Comparison of ENCODE assay signal across 8 cellular contexts in the genomic region with DNA sequence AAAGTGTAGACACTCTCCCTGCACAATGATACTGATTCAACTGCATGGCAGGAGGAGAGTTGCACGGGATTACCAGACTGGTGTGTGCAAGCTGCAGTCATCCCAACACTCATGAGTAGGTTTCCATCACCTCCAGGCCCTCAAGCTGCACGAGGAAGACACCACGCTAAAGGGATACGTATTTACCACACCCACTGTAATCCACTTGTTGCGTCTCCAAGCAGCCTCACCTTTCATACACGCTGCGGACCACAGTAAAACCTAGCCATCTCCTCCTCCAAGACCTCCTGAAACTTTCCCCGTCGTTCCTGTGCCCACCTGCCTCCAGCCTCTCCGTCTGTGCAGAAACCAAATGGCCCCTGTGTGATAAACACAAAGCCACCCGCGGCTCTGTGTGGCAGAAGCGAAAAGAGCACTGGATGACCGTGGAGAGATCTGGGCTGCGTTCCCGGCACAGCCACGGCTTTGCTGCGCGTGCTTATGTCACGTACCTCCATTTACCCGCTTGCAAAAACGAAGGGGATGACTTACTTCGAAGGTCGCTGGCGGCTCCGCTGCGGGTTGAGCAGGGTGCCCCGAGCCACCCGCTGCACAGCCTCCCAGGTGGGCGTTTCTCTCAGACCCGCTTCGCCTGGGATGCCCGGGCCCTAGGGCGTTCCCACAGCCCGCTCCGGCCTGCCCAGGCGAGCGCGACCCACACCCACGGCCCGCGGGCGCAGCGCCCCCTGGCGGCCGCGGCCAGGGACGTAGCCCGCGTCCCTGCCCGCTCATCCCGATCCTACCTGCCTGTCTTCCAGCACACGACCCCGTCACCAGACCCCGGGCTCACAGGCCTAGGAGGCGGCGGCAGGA. TPM values are rescaled to one million over a fixed set of nuclear protein-coding genes. Genes with fewer than 3 reads are reported as not detected.
A peak's percentile ranks its signal among the peaks of the same experiment; 100 is the strongest.
DNase-seq lines count a peak whose midpoint lies in the region; ATAC-seq and TF ChIP-seq lines count a peak whose summit lies in the region.

No MANE protein-coding gene starts in this region.

- TF ChIP-seq CTCF in IMR-90 (conservative IDR thresholded peaks at IDR 0.05; ENCODE audit: low read depth, low read length) (peak; percentile 80), RWPE1 (conservative IDR thresholded peaks at IDR 0.05; ENCODE audit: low read depth) (peak; percentile 97), adrenal gland (IDR thresholded peaks at IDR 0.05) (peak; percentile 62 to 98 (median 88)), prostate gland (IDR thresholded peaks at IDR 0.05) (peak; percentile 94 to 99 (median 98))

- POLR2A ChIA-PET in IMR-90 (lab: Charles Lee; ENCODE audit: unreplicated experiment) = interaction anchor here (0.6 kb wide), 1 partner anchor 132 kb away, joined by 5 read pairs; no protein-coding TSS in a partner anchor
- POLR2A ChIA-PET in RWPE1 (lab: Yijun Ruan, JAX; ENCODE audit: low non-redundant PET) = interaction anchor here (0.6 to 1.0 kb wide), 3 partner anchors 11 to 107 kb away, joined by 3 to 8 read pairs (median 3); no protein-coding TSS in a partner anchor

- H3K4me1 ChIP-seq in IMR-90 (ENCODE audit: control insufficient read depth, insufficient read depth, low read length) (peaks cover 7% of the 10 kb centered on the region), adrenal gland (replicated peaks in 1 of 2) (peaks cover 14 to 28% of the 10 kb centered on the region in 2 donors), prostate gland (replicated peaks) (no peaks in the 10 kb centered on the region), aorta (ENCODE audit: control insufficient read depth in 1 of 2, insufficient read depth in 2 of 2, low read length in 2 of 2) (no peaks in the 10 kb centered on the region)

- peak overlapping the region; percentile 54 for H3K27ac ChIP-seq in IMR-90 (ENCODE audit: insufficient read depth, low read length)
- H3K27ac ChIP-seq in RWPE1 = peak overlapping the region; percentile 76
- peak overlapping the region in 4 of 5 donors; percentile 55 to 93 (median 76) for H3K27ac ChIP-seq in adrenal gland
- peak overlapping the region; percentile 73 to 75 for H3K27ac ChIP-seq in prostate gland
- no peak overlapping the region for H3K27ac ChIP-seq in aorta (ENCODE audit: low read depth in 1 of 2, low read length in 2 of 2)

- H3K4ac ChIP-seq in IMR-90 (ENCODE audit: low read depth, low read length) = peak overlapping the region; percentile 72

- H4K8ac ChIP-seq in IMR-90 (ENCODE audit: low read depth in 2 of 2, low read length in 2 of 2) = peak overlapping the region; percentile 18 to 64; a peak in 3 of 4 replicates

- TF ChIP-seq RAD21 in IMR-90 (IDR thresholded peaks at IDR 0.05; ENCODE audit: low read length) = peak; percentile 68

- H2BK5ac ChIP-seq in IMR-90 (ENCODE audit: low read depth, low read length, poor library complexity, severe bottlenecking) = peak overlapping the region; percentile 23

- H4K5ac ChIP-seq in IMR-90 (ENCODE audit: low read depth, low read length) = peak overlapping the region; percentile 19

- H2AFZ ChIP-seq in IMR-90 (replicated peaks; ENCODE audit: low read length, poor library complexity) = peak overlapping the region; percentile 94

- BruUV-seq in IMR-90 (replicated peaks; lab: Mats Ljungman, UMichigan) = no TSS peak

- dilution Hi-C loops in IMR-90 (cut with HindIII; ENCODE audit: low sequenced_read_pairs, unreplicated experiment) = no loop called here

- H2AK9ac ChIP-seq in IMR-90 (replicated peaks; ENCODE audit: low read depth, low read length, poor library complexity) = peak overlapping the region; percentile 93

- no peak overlapping the region for H3K56ac ChIP-seq in IMR-90 (ENCODE audit: extremely low read depth, insufficient read depth, low read length)

- H3K4me2 ChIP-seq in IMR-90 (ENCODE audit: low read depth, low read length) = peak overlapping the region; percentile 77

- H3K4me3 ChIP-seq in IMR-90 (ENCODE audit: insufficient read depth, low read depth, low read length) (peak overlapping the region; percentile 57), adrenal gland (peak overlapping the region; percentile 59 to 100 (median 87)), prostate gland (peak overlapping the region; percentile 95 to 100), aorta (ENCODE audit: low read length in 2 of 2) (peak overlapping the region; percentile 52 to 85)

- H3K36me3 ChIP-seq in IMR-90 (ENCODE audit: control insufficient read depth, insufficient read depth, low read length) (no peaks in the 10 kb centered on the region), adrenal gland (replicated peaks in 1 of 2) (peaks cover 0 to 9% of the 10 kb centered on the region in 2 donors), prostate gland (no peaks in the 10 kb centered on the region), aorta (ENCODE audit: control insufficient read depth in 1 of 2, insufficient read depth in 2 of 2, low read length in 1 of 2) (peaks cover 2 to 4% of the 10 kb centered on the region in 2 donors)

- H2BK15ac ChIP-seq in IMR-90 (ENCODE audit: low read depth, low read length) = no peak overlapping the region

- H3K9me1 ChIP-seq in IMR-90 (ENCODE audit: insufficient read depth, low read length) = peaks cover 3% of the 10 kb centered on the region

- ATAC-seq in GM21619 (IDR thresholded peaks at IDR 0.05; ENCODE audit: unreplicated experiment) (peak; percentile 66), IMR-90 (ENCODE audit: low read depth) (peak; percentile 85), left ventricle myocardium superior (peak; percentile 89), aorta (ENCODE audit: low FRiP score) (peak; percentile 97)

- in situ Hi-C loops in G401 (cut with HindIII; ENCODE audit: low sequenced_read_pairs) = no loop called here
- in situ Hi-C loops in IMR-90 (cut with MboI; ENCODE audit: low sequenced_read_pairs) = loop anchor here (10.0 kb wide), 1 partner anchor 122 kb away; no protein-coding TSS in a partner anchor

- H3K27me3 ChIP-seq in IMR-90 (ENCODE audit: control insufficient read depth, insufficient read depth, low read length) (0 out of 2 replicates have a peak, but pooled peaks cover 1% of the 10 kb centered on the region), adrenal gland (no peaks in the 10 kb centered on the region), prostate gland (replicated peaks; ENCODE audit: insufficient read depth) (no peaks in the 10 kb centered on the region), aorta (ENCODE audit: control insufficient read depth in 1 of 2, insufficient read depth in 2 of 2, low read length in 1 of 2) (no peaks in the 10 kb centered on the region)

- no peaks in the 10 kb centered on the region for H4K20me1 ChIP-seq in IMR-90 (ENCODE audit: insufficient read depth, low read length)

- H2AK5ac ChIP-seq in IMR-90 (ENCODE audit: low read depth, low read length) = peak overlapping the region; percentile 52

- no peak overlapping the region; the same call in 1 of the 2 replicates for H3K18ac ChIP-seq in IMR-90 (ENCODE audit: low read depth, low read length)

- intact Hi-C loops in IMR-90 (cut with micrococcal nuclease) = loop anchor here (1.0 to 10.0 kb wide), 4 partner anchors 28 to 238 kb away; no protein-coding TSS in a partner anchor
- intact Hi-C loops in adrenal gland (cut with DNase I) = loop anchor here (5.0 to 10.0 kb wide), 2 partner anchors 115 to 118 kb away; a partner anchor contains a TSS
- intact Hi-C loops in left ventricle myocardium superior (cut with micrococcal nuclease) = no loop called here
- intact Hi-C loops in prostate gland (cut with DNase I) = loop anchor here (1.0 to 10.0 kb wide), 2 partner anchors 122 to 238 kb away; no protein-coding TSS in a partner anchor
- intact Hi-C loops in aorta (cut with DNase I) = loop anchor here (1.0 to 10.0 kb wide), 3 partner anchors 118 to 132 kb away; a partner anchor contains a TSS

- CTCF ChIA-PET in IMR-90 (lab: Yijun Ruan, JAX) = interaction anchor here (0.5 to 1.1 kb wide), 5 partner anchors 13 to 689 kb away, joined by 3 to 5 read pairs (median 4); no protein-coding TSS in a partner anchor
- CTCF ChIA-PET in RWPE1 (lab: Yijun Ruan, JAX) = interaction anchor here (0.6 to 2.2 kb wide), 6 partner anchors 10 to 177 kb away, joined by 3 to 9 read pairs (median 4); a partner anchor contains a TSS

- peak overlapping the region; percentile 55; the same call in 1 of the 2 replicates for H3K23ac ChIP-seq in IMR-90 (ENCODE audit: low read depth, low read length)

- peak overlapping the region; percentile 5; the same call in 1 of the 2 replicates for H4K91ac ChIP-seq in IMR-90 (ENCODE audit: insufficient read depth, low read depth, low read length)

- H3K9me3 ChIP-seq in IMR-90 (ENCODE audit: control insufficient read depth, insufficient read depth, low read length) = no peaks in the 10 kb centered on the region
- H3K9me3 ChIP-seq in adrenal gland (replicated peaks in 1 of 3) = no peaks in the 10 kb centered on the region
- H3K9me3 ChIP-seq in prostate gland = no peaks in the 10 kb centered on the region
- no peaks in the 10 kb centered on the region for H3K9me3 ChIP-seq in aorta (ENCODE audit: control insufficient read depth, low read length)

- WGBS in IMR-90 (ENCODE audit: extremely low coverage in 2 of 2, insufficient read length in 1 of 2), 2 experiments = 32% methylated on average over 16 of the region's 57 CpGs; no CpG with 5 or more reads in 1 of the 2 experiments
- 8 to 37% (median 19%) methylated on average over 14 to 57 of the region's 57 CpGs for WGBS in adrenal gland, 4 donors
- 19% methylated on average over 47 of the region's 57 CpGs for WGBS in prostate gland
- WGBS in aorta, 2 donors = 5 to 10% methylated on average over 56 to 57 of the region's 57 CpGs

- TF ChIP-seq POLR2A in IMR-90 (IDR thresholded peaks at IDR 0.05; ENCODE audit: low read depth, low read length) (0 out of 2 replicates have a peak, but pooled peaks have one; percentile 10), adrenal gland (IDR thresholded peaks at IDR 0.05) (no peak), prostate gland (IDR thresholded peaks at IDR 0.05) (no peak)

- peaks cover 15 to 27% of the 10 kb centered on the region in 2 experiments for H3K79me1 ChIP-seq in IMR-90 (ENCODE audit: low read depth in 1 of 2, low read length in 2 of 2)

- peak; percentile 68 for DNase-seq in G401 (ENCODE audit: low spot score)
- DNase-seq in IMR-90 = peak; percentile 32
- DNase-seq in RWPE1 (ENCODE audit: low spot score) = peak; percentile 71
- DNase-seq in adrenal gland = peak; percentile 34 to 74 (median 58)
- DNase-seq in left ventricle myocardium superior = peak; percentile 84
- peak; percentile 40 for DNase-seq in prostate gland (ENCODE audit: low spot score)
- peak; percentile 74 to 89 for DNase-seq in aorta

- peak overlapping the region; percentile 62 for H3K14ac ChIP-seq in IMR-90 (replicated peaks; ENCODE audit: low read depth, low read length)

- peak overlapping the region; percentile 72 for H3K9ac ChIP-seq in IMR-90 (ENCODE audit: low read depth, low read length)

- no peak overlapping the region for H2BK20ac ChIP-seq in IMR-90 (ENCODE audit: low read depth, low read length)

- no peak overlapping the region for H2BK120ac ChIP-seq in IMR-90 (ENCODE audit: low read depth, low read length)

RNA-seq across cellular contexts. Expression of a gene that starts 0.6 kb away (rescaled TPM):
- 7.4 and 8.6 TPM in 2 replicates for total RNA-seq in G401 (2014; rRNA removed; shearing (Covaris generic))
- total RNA-seq in IMR-90 (2012; rRNA removed) = 8.4 and 9.2 TPM in 2 replicates
- polyA plus RNA-seq in IMR-90 (2012; rRNA removed) = 16.2 and 17.7 TPM in 2 replicates
- polyA plus RNA-seq in IMR-90 (2012; cell fraction: cytosol; rRNA removed) = 5.0 and 6.9 TPM in 2 replicates
- 56.7 and 152 TPM in 2 replicates for polyA plus RNA-seq in IMR-90 (2012; cell fraction: nucleus; rRNA removed; ENCODE audit: low replicate concordance)
- 10 to 100 TPM; 11.4 to 45.3 (median 24.8) TPM for total RNA-seq in adrenal gland
- 10 to 100 TPM; 20.8 to 53.9 (median 33.2) TPM for polyA plus RNA-seq in adrenal gland
- 44.1 TPM for total RNA-seq in left ventricle myocardium superior
- total RNA-seq in prostate gland = 10 to 100 TPM; 17.9 to 43.6 TPM
- total RNA-seq in aorta = 10 to 100 TPM; 18.9 to 49.6 TPM
- polyA plus RNA-seq in aorta = 10 to 100 TPM; 13.0 to 33.8 TPM

RNA-seq across cellular contexts. Expression of a gene that starts 14.5 kb away (rescaled TPM):
- not detected in 2 replicates for total RNA-seq in G401 (2014; rRNA removed; shearing (Covaris generic))
- not detected in 2 replicates for total RNA-seq in IMR-90 (2012; rRNA removed)
- not detected in 2 replicates for polyA plus RNA-seq in IMR-90 (2012; rRNA removed)
- polyA plus RNA-seq in IMR-90 (2012; cell fraction: cytosol; rRNA removed) = not detected in 2 replicates
- polyA plus RNA-seq in IMR-90 (2012; cell fraction: nucleus; rRNA removed; ENCODE audit: low replicate concordance) = not detected in 2 replicates
- not detected for total RNA-seq in adrenal gland
- polyA plus RNA-seq in adrenal gland = not detected
- total RNA-seq in left ventricle myocardium superior = not detected
- total RNA-seq in prostate gland = not detected
- not detected for total RNA-seq in aorta
- polyA plus RNA-seq in aorta = not detected

RNA-seq across cellular contexts. Expression of a gene that starts 35.8 kb away (rescaled TPM):
- total RNA-seq in G401 (2014; rRNA removed; shearing (Covaris generic)) = not detected in 2 replicates
- total RNA-seq in IMR-90 (2012; rRNA removed) (not detected in 2 replicates), adrenal gland (not detected), left ventricle myocardium superior (not detected), prostate gland (under 1 TPM in 1 of 2 donors, not detected in 1; 0.50 TPM), aorta (not detected)
- polyA plus RNA-seq in IMR-90 (2012; rRNA removed) (not detected in 2 replicates), adrenal gland (under 1 TPM in 1 of 3 donors, not detected in 2; 0.03 TPM), aorta (not detected)
- not detected in 2 replicates for polyA plus RNA-seq in IMR-90 (2012; cell fraction: cytosol; rRNA removed)
- polyA plus RNA-seq in IMR-90 (2012; cell fraction: nucleus; rRNA removed; ENCODE audit: low replicate concordance) = not detected in 2 replicates

Comparison
In these comparisons a context has a peak if more than half of its experiments do, and no peak if none do; other contexts are left out.
1. DNase-seq: peak in every context shown above with its lines; median percentile 84 in left ventricle myocardium superior; 82 in aorta; 71 in RWPE1; 68 in G401; 58 in adrenal gland; 40 in prostate gland; 32 in IMR-90.
2. H3K27ac ChIP-seq: peak in IMR-90 (single experiment), RWPE1 (single experiment), adrenal gland (4 of 5) and prostate gland (2 of 2); none in aorta (0 of 2).
3. Peak in every context shown above with its lines, with median percentiles within 50 percentile points of each other: ATAC-seq, H3K4me3 ChIP-seq and CTCF ChIP-seq.